In genomic region chr7:149027560-149028345, GRCh38 we compare ENCODE assay signal across 8 cellular contexts. TPM values are rescaled to one million over a fixed set of nuclear protein-coding genes. Genes with fewer than 3 reads are reported as not detected.
DNase-seq lines count a peak whose midpoint lies in the region; FAIRE-seq and TF ChIP-seq lines count a peak whose summit lies in the region.

No MANE protein-coding gene starts in this region.

- no peak for FAIRE-seq in astrocyte (lab: Jason Lieb, UNC)

- H3K4me1 Mint-ChIP-seq in astrocyte (ENCODE audit: low read depth, unreplicated experiment) = peaks cover 33% of the 10 kb centered on the region

- H3K4me3 Mint-ChIP-seq in astrocyte (ENCODE audit: unreplicated experiment) = peak overlapping the region; percentile 97

- DNase-seq in CD1c-positive myeloid dendritic cell (ENCODE audit: extremely low spot score) (peak; percentile 7), astrocyte (ENCODE audit: low read depth) (peak; percentile 36), kidney glomerular epithelial cell (lab: John Stamatoyannopoulos, UW) (peak; percentile 19), substantia nigra (lab: John Stamatoyannopoulos, UW) (peak in 4 of 49 donors; percentile 37 to 54 (median 42)), NCI-H1436 (lab: John Stamatoyannopoulos, UW) (no peak), NCI-H2029 treated with DMSO at 0.1 percent for 48 hours (lab: John Stamatoyannopoulos, UW) (no peak)
- DNase-seq in activated CD4-positive, alpha-beta T cell treated with anti-CD3 and anti-CD28 coated beads for 4 hours = no peak

- H3K9ac ChIP-seq in astrocyte (ENCODE audit: low read length) = peak overlapping the region; percentile 91

- H4K20me1 ChIP-seq in astrocyte (ENCODE audit: insufficient read depth, low read length) = peaks cover 46% of the 10 kb centered on the region

- H3K4me3 ChIP-seq in astrocyte (ENCODE audit: insufficient read depth, low read depth, low read length) = peak overlapping the region; percentile 85

- H3K27ac ChIP-seq in astrocyte (ENCODE audit: low read depth, low read length) (peak overlapping the region; percentile 80), substantia nigra (ENCODE audit: low read depth, low read length, poor library complexity, severe bottlenecking) (peak overlapping the region; percentile 85)

- peaks cover 3% of the 10 kb centered on the region for H3K36me3 ChIP-seq in astrocyte (ENCODE audit: insufficient read depth, low read length)

- no peaks in the 10 kb centered on the region for H3K27me3 ChIP-seq in astrocyte (ENCODE audit: insufficient read depth, low read length)

- peak overlapping the region; percentile 85 for H3K27ac Mint-ChIP-seq in astrocyte (ENCODE audit: unreplicated experiment)

- TF ChIP-seq RAD21 in Ishikawa (IDR thresholded peaks at IDR 0.05; ENCODE audit: low read depth) = no peak

- peaks cover 3% of the 10 kb centered on the region for H3K27me3 Mint-ChIP-seq in astrocyte (ENCODE audit: low read depth, unreplicated experiment)

- H3K79me2 ChIP-seq in astrocyte (ENCODE audit: insufficient read depth, low read length) = peaks cover 54% of the 10 kb centered on the region

- H3K9me3 Mint-ChIP-seq in astrocyte (ENCODE audit: unreplicated experiment) = no peaks in the 10 kb centered on the region

- TF ChIP-seq CTCF in astrocyte (IDR thresholded peaks at IDR 0.05; ENCODE audit: insufficient read depth, low read depth, low read length) = no peak

- H3K36me3 Mint-ChIP-seq in astrocyte (ENCODE audit: low read depth, unreplicated experiment) = peaks cover 3% of the 10 kb centered on the region

- peak overlapping the region; percentile 92 for H3K4me2 ChIP-seq in astrocyte (ENCODE audit: low read length)

- peak overlapping the region; percentile 75 for H2AFZ ChIP-seq in astrocyte (ENCODE audit: low read depth, low read length)

- peaks cover 16% of the 10 kb centered on the region for H3K4me1 ChIP-seq in astrocyte (ENCODE audit: insufficient read depth, low read length)

- H3K9me3 ChIP-seq in astrocyte (ENCODE audit: insufficient read depth, low read depth, low read length) = no peaks in the 10 kb centered on the region

- TF ChIP-seq EP300 in Ishikawa (IDR thresholded peaks at IDR 0.05; ENCODE audit: borderline replicate concordance) = no peak

TF ChIP-seq in Ishikawa, 13 proteins besides CTCF, POLR2A, EP300 and RAD21:
- no peak for TF ChIP-seq REST (IDR thresholded peaks at IDR 0.05; ENCODE audit: low read depth)
- no peak; the same call in 1 of the 2 replicates for TF ChIP-seq TCF12 (IDR thresholded peaks at IDR 0.05; ENCODE audit: low read depth)
- no peak for TF ChIP-seq YY1 (IDR thresholded peaks at IDR 0.05; ENCODE audit: low read depth)
- TF ChIP-seq ZBTB7A (IDR thresholded peaks at IDR 0.05; ENCODE audit: low read depth) = peak; percentile 64; the same call in 1 of the 2 replicates
- TF ChIP-seq NFIC (IDR thresholded peaks at IDR 0.05) = no peak
- no peak for TF ChIP-seq MAX (IDR thresholded peaks at IDR 0.05)
TF ChIP-seq in Ishikawa: peak in this region for 1.

RNA-seq across cellular contexts. Expression of gene PDIA4, which starts 0.6 kb away (rescaled TPM):
- 266 and 284 TPM in 2 replicates for total RNA-seq in astrocyte

Comparison
In these comparisons a context has a peak if more than half of its experiments do, and no peak if none do; other contexts are left out.
1. DNase-seq: peak in CD1c-positive myeloid dendritic cell (single experiment), astrocyte (single experiment) and kidney glomerular epithelial cell (single experiment); none in NCI-H1436 (single experiment), NCI-H2029 treated with DMSO at 0.1 percent for 48 hours (single experiment) and activated CD4-positive, alpha-beta T cell treated with anti-CD3 and anti-CD28 coated beads for 4 hours (0 of 2).